Comparison of ENCODE assay signal across 8 cellular contexts in genomic region chr17:67245073-67245693, GRCh38. TPM values are rescaled to one million over a fixed set of nuclear protein-coding genes. Genes with fewer than 3 reads are reported as not detected.
DNase-seq lines count a peak whose midpoint lies in the region; ATAC-seq and TF ChIP-seq lines count a peak whose summit lies in the region.

HELZ (minus strand) TSS chr17:67245196; CDS start chr17:67218804, 26,392 bp downstream.

- peak; percentile 73 to 88 (median 80) for DNase-seq in CD4-positive, CD25-positive, alpha-beta regulatory T cell
- DNase-seq in KG1 (lab: John Stamatoyannopoulos, UW), result peak; percentile 67
- no peak for DNase-seq in Panc1 (ENCODE audit: low read depth, low spot score)
- DNase-seq in activated T-cell treated with anti-CD3 and anti-CD28 coated beads, Interleukin-2, amount 50 U/mL, for 1 hour, result peak; percentile 75
- peak; percentile 80 for DNase-seq in stimulated activated CD8-positive, alpha-beta memory T cell treated with anti-CD3 and anti-CD28 coated beads, Interleukin-4, amount 100 ng/mL, for 48 hours

- H3K4me3 ChIP-seq in CD4-positive, CD25-positive, alpha-beta regulatory T cell (ENCODE audit: low read depth, low read length), result peak within 1 kb of the TSS; percentile 90
- H3K4me3 ChIP-seq in Panc1 (ENCODE audit: low read depth in 2 of 2, low read length in 2 of 2) (peak within 1 kb of the TSS; percentile 79 to 87), esophagus (ENCODE audit: low read depth in 1 of 2, low read length in 2 of 2) (peak within 1 kb of the TSS; percentile 65 to 82), mucosa of stomach (ENCODE audit: low read length) (peak within 1 kb of the TSS; percentile 66)

- intact Hi-C loops in Panc1 (cut with micrococcal nuclease; ENCODE audit: unreplicated experiment), result no loop called here

- peak within 1 kb of the TSS; percentile 96 for H3K9ac ChIP-seq in mucosa of stomach (ENCODE audit: low read length)

- peaks cover 2% of the 10 kb centered on the region for H3K36me3 ChIP-seq in CD4-positive, CD25-positive, alpha-beta regulatory T cell (ENCODE audit: control insufficient read depth, insufficient read depth, low read length)
- H3K36me3 ChIP-seq in Panc1 (ENCODE audit: control insufficient read depth, insufficient read depth, low read length) (peaks cover 9% of the 10 kb centered on the region), esophagus (ENCODE audit: control insufficient read depth in 2 of 2, insufficient read depth in 2 of 2, low read length in 1 of 2) (no peaks in the 10 kb centered on the region), mucosa of stomach (ENCODE audit: control insufficient read depth, insufficient read depth, low read length) (no peaks in the 10 kb centered on the region)

- ATAC-seq in CD4-positive, CD25-positive, alpha-beta regulatory T cell (ENCODE audit: low read depth in 2 of 2), result peak; percentile 81 to 86
- ATAC-seq in GM21423 (IDR thresholded peaks at IDR 0.05; ENCODE audit: unreplicated experiment) (peak; percentile 54), Panc1 (peak; percentile 87)

- H3K36me3 Mint-ChIP-seq in CD4-positive, CD25-positive, alpha-beta regulatory T cell, result peaks cover 9% of the 10 kb centered on the region

- 1% methylated on average over 60 to 67 of the region's 67 CpGs for WGBS in esophagus, 2 donors

- peaks cover 59% of the 10 kb centered on the region for H3K4me1 ChIP-seq in CD4-positive, CD25-positive, alpha-beta regulatory T cell (ENCODE audit: control insufficient read depth, insufficient read depth, low read length, poor library complexity, severe bottlenecking)
- H3K4me1 ChIP-seq in Panc1 (ENCODE audit: control insufficient read depth, insufficient read depth, low read length), result peaks cover 3% of the 10 kb centered on the region
- no peaks in the 10 kb centered on the region for H3K4me1 ChIP-seq in esophagus (ENCODE audit: control insufficient read depth in 2 of 2, insufficient read depth in 2 of 2, low read length in 1 of 2)
- peaks cover 17% of the 10 kb centered on the region for H3K4me1 ChIP-seq in mucosa of stomach (ENCODE audit: control insufficient read depth, insufficient read depth, low read length)

- H3K4me3 Mint-ChIP-seq in CD4-positive, CD25-positive, alpha-beta regulatory T cell, result peak within 1 kb of the TSS; percentile 89 to 98 (median 92)

- peaks cover 39 to 52% (median 44%) of the 10 kb centered on the region in 4 donors for H3K4me1 Mint-ChIP-seq in CD4-positive, CD25-positive, alpha-beta regulatory T cell

- CTCF ChIA-PET in Panc1 (lab: Charles Lee), result no interaction called here

- no peaks in the 10 kb centered on the region for H3K9me3 Mint-ChIP-seq in CD4-positive, CD25-positive, alpha-beta regulatory T cell

- no peaks in the 10 kb centered on the region for H3K9me3 ChIP-seq in CD4-positive, CD25-positive, alpha-beta regulatory T cell (ENCODE audit: control insufficient read depth in 2 of 2, low read length in 2 of 2)
- H3K9me3 ChIP-seq in Panc1 (ENCODE audit: control insufficient read depth, insufficient read depth, low read depth, low read length) (no peaks in the 10 kb centered on the region), esophagus (ENCODE audit: control insufficient read depth in 2 of 2, insufficient read depth in 1 of 2, low read depth in 1 of 2, low read length in 1 of 2) (no peaks in the 10 kb centered on the region), mucosa of stomach (ENCODE audit: control insufficient read depth, low read length) (no peaks in the 10 kb centered on the region)

- H3K27ac Mint-ChIP-seq in CD4-positive, CD25-positive, alpha-beta regulatory T cell, result peak within 1 kb of the TSS; percentile 55 to 97 (median 93)

- no TSS peak for BruUV-seq in Panc1 (replicated peaks; lab: Mats Ljungman, UMichigan)

- POLR2A ChIA-PET in Panc1 (lab: Charles Lee), result interaction anchor here (0.6 kb wide), 2 partner anchors 163 to 328 kb away, joined by 3 to 4 read pairs; no protein-coding TSS in a partner anchor

- in situ Hi-C loops in Panc1 (cut with HindIII; ENCODE audit: low pct_unique_long_range_greater_than_20kb, low sequenced_read_pairs), result no loop called here

- TF ChIP-seq CTCF in Panc1 (IDR thresholded peaks at IDR 0.05), result no peak

- no peaks in the 10 kb centered on the region for H3K27me3 ChIP-seq in CD4-positive, CD25-positive, alpha-beta regulatory T cell (ENCODE audit: control insufficient read depth, insufficient read depth, low read length)
- no peaks in the 10 kb centered on the region for H3K27me3 ChIP-seq in Panc1 (ENCODE audit: control insufficient read depth, insufficient read depth, low read length)
- H3K27me3 ChIP-seq in esophagus (ENCODE audit: control insufficient read depth in 1 of 2, insufficient read depth in 2 of 2, low read length in 2 of 2), result no peaks in the 10 kb centered on the region
- H3K27me3 ChIP-seq in mucosa of stomach (ENCODE audit: control insufficient read depth, insufficient read depth, low read length), result no peaks in the 10 kb centered on the region

- no peaks in the 10 kb centered on the region for H3K27me3 Mint-ChIP-seq in CD4-positive, CD25-positive, alpha-beta regulatory T cell

- H3K27ac ChIP-seq in CD4-positive, CD25-positive, alpha-beta regulatory T cell (ENCODE audit: insufficient read depth, low read length, poor library complexity, severe bottlenecking), result peak within 1 kb of the TSS; percentile 79
- H3K27ac ChIP-seq in Panc1 (ENCODE audit: low read length) (peak within 1 kb of the TSS; percentile 57), esophagus (ENCODE audit: low read depth in 2 of 2, low read length in 1 of 2) (peak within 1 kb of the TSS; percentile 74 to 75)

RNA-seq across cellular contexts. Expression of gene HELZ, which starts in this region (rescaled TPM):
- 130 TPM for total RNA-seq in CD4-positive, CD25-positive, alpha-beta regulatory T cell
- 10 to 100 TPM; 48.3 to 57.9 (median 53.6) TPM for polyA plus RNA-seq in CD4-positive, CD25-positive, alpha-beta regulatory T cell
- total RNA-seq in Panc1 (2021; ENCODE audit: unreplicated experiment), result 15.0 TPM
- polyA plus RNA-seq in Panc1 (2012; ENCODE audit: insufficient read length), result 2.9 TPM
- polyA plus RNA-seq in esophagus, result 1 to 10 TPM; 2.1 to 3.9 TPM

Comparison
In these comparisons a context has a peak if more than half of its experiments do, and no peak if none do; other contexts are left out.
1. RNA of gene HELZ (polyA plus RNA-seq): 48.3 to 57.9 TPM in CD4-positive, CD25-positive, alpha-beta regulatory T cell; 2.1 to 3.9 TPM in esophagus; every median in the first group is over 10 times any median in the second.
2. Peak in every context shown above with its lines, with median percentiles within 50 percentile points of each other: ATAC-seq, H3K27ac ChIP-seq and H3K4me3 ChIP-seq.